29 cellular contexts compared by ENCODE assay signal in the genomic region with DNA sequence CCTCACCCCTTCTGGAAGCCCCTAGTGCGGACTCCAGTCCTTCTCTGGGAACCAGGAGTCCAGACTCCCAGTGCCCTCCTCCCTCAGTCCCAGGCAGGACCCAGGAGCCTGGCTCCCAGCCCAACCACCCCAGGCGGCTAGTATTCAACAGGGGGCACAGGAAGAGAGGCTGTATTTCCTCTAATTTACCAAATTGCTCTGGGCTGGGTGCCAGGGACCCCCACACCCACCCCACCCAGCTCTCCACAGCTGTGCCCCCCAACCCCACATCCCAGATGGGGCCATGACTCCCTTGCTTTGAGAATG. TPM values are rescaled to one million over a fixed set of nuclear protein-coding genes. Genes with fewer than 3 reads are reported as not detected.
DNase-seq lines count a peak whose midpoint lies in the region; FAIRE-seq and TF ChIP-seq lines count a peak whose summit lies in the region.
"Had no signal": no experiment of that assay in that cellular context is flagged by ENCODE, and none has a peak within 500 bp of the region (broad histone marks: within the 10 kb centered on the region; RNA-seq: fewer than 3 reads in every experiment).

No MANE protein-coding gene starts in this region.

- no peaks in the 10 kb centered on the region for H3K27me3 ChIP-seq in A673 (replicated peaks; ENCODE audit: insufficient read depth, low read depth, low read length, poor library complexity)
- peaks cover 37% of the 10 kb centered on the region for H3K27me3 ChIP-seq in keratinocyte (ENCODE audit: control insufficient read depth, extremely low read depth, insufficient read depth, low read length)

- TF ChIP-seq CTCF in A673 (conservative IDR thresholded peaks at IDR 0.05; ENCODE audit: low read depth, low read length) (no peak), Calu3 (IDR thresholded peaks at IDR 0.05; ENCODE audit: unreplicated experiment) (no peak), keratinocyte (optimal IDR thresholded peaks at IDR 0.05 in 1 of 3, IDR thresholded peaks at IDR 0.05 in 1 of 3, conservative IDR thresholded peaks at IDR 0.05 in 1 of 3; ENCODE audit: extremely low read depth in 1 of 3, insufficient read depth in 2 of 3, low read length in 3 of 3) (no peak), GM20000 (IDR thresholded peaks at IDR 0.05; ENCODE audit: extremely low read depth, missing control alignments) (no peak)

- no peaks in the 10 kb centered on the region for H3K79me2 ChIP-seq in keratinocyte (ENCODE audit: control insufficient read depth, insufficient read depth, low read length)
- H3K79me2 ChIP-seq: parathyroid adenoma had no signal

- peaks cover 3% of the 10 kb centered on the region for H3K9me3 Mint-ChIP-seq in Calu3 (ENCODE audit: low read depth, unreplicated experiment)

- CTCF ChIA-PET in A673 (lab: Charles Lee): no interaction called here
- CTCF ChIA-PET in Calu3 (lab: Charles Lee): no interaction called here

- H3K4me1 ChIP-seq in A673 (ENCODE audit: insufficient read depth, low read length, poor library complexity, severe bottlenecking): peaks cover 72% of the 10 kb centered on the region
- H3K4me1 ChIP-seq in keratinocyte (ENCODE audit: control insufficient read depth, extremely low read depth, insufficient read depth, low read length): peaks cover 14% of the 10 kb centered on the region
- H3K4me1 ChIP-seq: parathyroid adenoma had no signal

- H3K4me2 ChIP-seq in keratinocyte (ENCODE audit: control insufficient read depth, extremely low read depth, insufficient read depth, low read depth, low read length): peak overlapping the region; percentile 73

- BruUV-seq in A673 (replicated peaks; lab: Mats Ljungman, UMichigan) (no TSS peak), Calu3 (replicated peaks; lab: Mats Ljungman, UMichigan) (no TSS peak)

- H3K9me3 ChIP-seq in A673 (ENCODE audit: low read depth, low read length, poor library complexity, severe bottlenecking) (no peaks in the 10 kb centered on the region), SK-N-MC (ENCODE audit: low read depth, low read length) (no peaks in the 10 kb centered on the region), keratinocyte (ENCODE audit: control insufficient read depth, low read depth, low read length) (no peaks in the 10 kb centered on the region)
- H3K9me3 ChIP-seq: right atrium auricular region, SJSA1, thoracic aorta had no signal

- H3K9me1 ChIP-seq in keratinocyte (ENCODE audit: control insufficient read depth, extremely low read depth, insufficient read depth, low read length): no peaks in the 10 kb centered on the region

- H3K4me3 Mint-ChIP-seq in Calu3 (ENCODE audit: low read depth, unreplicated experiment): peak overlapping the region; percentile 53

- no peak for FAIRE-seq in keratinocyte (lab: Jason Lieb, UNC)
- FAIRE-seq: RCC 7860 had no signal

- H3K27me3 Mint-ChIP-seq in Calu3 (ENCODE audit: unreplicated experiment): peaks cover 92% of the 10 kb centered on the region

- DNase-seq in A673 (ENCODE audit: low spot score) (peak; percentile 73), Calu3 (no peak), SK-N-MC (ENCODE audit: low read depth, low spot score) (no peak), keratinocyte (ENCODE audit: low read depth, low spot score) (no peak), GM20000 (ENCODE audit: low spot score) (no peak), NK-92 (lab: John Stamatoyannopoulos, UW; ENCODE audit: unreplicated experiment) (no peak), Ammon's horn (ENCODE audit: low spot score) (no peak)
- no peak for DNase-seq in stimulated activated CD4-positive, alpha-beta T cell treated with anti-CD3 and anti-CD28 coated beads, Interleukin-4, amount 100 ng/mL, for 24 hours
- DNase-seq: activated CD4-positive, alpha-beta T cell treated with anti-CD3 and anti-CD28 coated beads for 48 hours; activated naive CD4-positive, alpha-beta T cell treated with anti-CD3 and anti-CD28 coated beads, Interleukin-2, amount 50 U/mL, for 16 hours; activated T-cell treated with anti-CD3 and anti-CD28 coated beads, Interleukin-2, amount 50 U/mL, for 4 hours; central memory CD4-positive, alpha-beta T cell; DMS 273 treated with DMSO at 0.1 percent for 48 hours; dorsolateral prefrontal cortex; HFFc6; NCI-H1105 treated with DMSO at 0.1 percent for 48 hours; NCI-H2107; NCI-H446 treated with DMSO at 0.1 percent for 48 hours; spleen; stimulated activated CD4-positive, alpha-beta T cell treated with anti-CD3 and anti-CD28 coated beads, Interleukin-4, amount 100 ng/mL, for 1 hour; stimulated activated naive CD8-positive, alpha-beta T cell treated with anti-CD3 and anti-CD28 coated beads, Interleukin-15, Interleukin-2, amounts not matched to agents 100 U/mL and 50 U/mL, for 24 hours; T-helper 2 cell had no signal

- intact Hi-C loops in A673 (cut with micrococcal nuclease; ENCODE audit: unreplicated experiment) (loop anchor here (5.0 kb wide), 1 partner anchor 75 kb away; a partner anchor contains a TSS), Calu3 (cut with micrococcal nuclease; ENCODE audit: unreplicated experiment) (no loop called here)

- POLR2A ChIA-PET in A673 (lab: Charles Lee; ENCODE audit: low non-redundant PET): no interaction called here

- H3K36me3 Mint-ChIP-seq in Calu3 (ENCODE audit: insufficient read depth, unreplicated experiment): peaks cover 33% of the 10 kb centered on the region
- H3K36me3 Mint-ChIP-seq: IgD-negative memory B cell had no signal

- H3K4me1 Mint-ChIP-seq in Calu3 (ENCODE audit: low read depth, unreplicated experiment): peaks cover 34% of the 10 kb centered on the region

- H3K36me3 ChIP-seq in A673 (ENCODE audit: insufficient read depth, low read length, poor library complexity, severe bottlenecking) (no peaks in the 10 kb centered on the region), SK-N-MC (ENCODE audit: insufficient read depth, low read length) (no peaks in the 10 kb centered on the region), keratinocyte (ENCODE audit: control insufficient read depth in 2 of 2, extremely low read depth in 1 of 2, insufficient read depth in 2 of 2, low read length in 2 of 2) (no peaks in the 10 kb centered on the region)
- H3K36me3 ChIP-seq: right atrium auricular region, SJSA1, spleen, thoracic aorta had no signal

- no peak overlapping the region for H2AFZ ChIP-seq in keratinocyte (ENCODE audit: control insufficient read depth, low read length)
- H2AFZ ChIP-seq: parathyroid adenoma had no signal

- H3K9ac ChIP-seq in SK-N-MC (ENCODE audit: insufficient read length) (no peak overlapping the region), keratinocyte (ENCODE audit: control insufficient read depth, extremely low read depth, insufficient read depth, low read length) (no peak overlapping the region)
- H3K9ac ChIP-seq: parathyroid adenoma had no signal

- peak overlapping the region; percentile 57 for H3K4me3 ChIP-seq in A673 (ENCODE audit: low read depth, low read length, poor library complexity, severe bottlenecking)
- peak overlapping the region; percentile 66 for H3K4me3 ChIP-seq in SK-N-MC
- no peak overlapping the region for H3K4me3 ChIP-seq in keratinocyte (ENCODE audit: control insufficient read depth in 2 of 3, extremely low read depth in 1 of 3, insufficient read depth in 2 of 3, low read depth in 1 of 3, low read length in 3 of 3)
- H3K4me3 ChIP-seq: right atrium auricular region, SJSA1 had no signal

- H3K27ac ChIP-seq in A673 (ENCODE audit: low read depth, low read length, poor library complexity, severe bottlenecking) (peak overlapping the region; percentile 81), SK-N-MC (no peak overlapping the region), keratinocyte (ENCODE audit: control insufficient read depth, insufficient read depth, low read length) (no peak overlapping the region)
- H3K27ac ChIP-seq: parathyroid adenoma, right atrium auricular region, SJSA1, spleen had no signal

- dilution Hi-C loops in keratinocyte (cut with MboI; ENCODE audit: extremely low pct_ligation_motif_present, low sequenced_read_pairs): no loop called here

- H3K27ac Mint-ChIP-seq in Calu3 (ENCODE audit: unreplicated experiment): peak overlapping the region; percentile 3

- H4K20me1 ChIP-seq in keratinocyte (ENCODE audit: control insufficient read depth, extremely low read depth, insufficient read depth, low read length): no peaks in the 10 kb centered on the region

RNA-seq across cellular contexts. Expression of a gene that starts 3.4 kb away (rescaled TPM):
- 10.4 and 11.4 TPM in 2 replicates for total RNA-seq in A673 (2021)
- 0.15 TPM in 1 of 2 replicates, not detected in the other for total RNA-seq in Calu3 (2022)
- polyA plus RNA-seq in keratinocyte: 0.01 to 0.14 TPM (median 0.04 TPM) in 3 replicates
- 0.14 TPM for polyA plus RNA-seq in keratinocyte (2011; ENCODE audit: low read depth)
- polyA plus RNA-seq in keratinocyte (2011; cell fraction: cytosol; rRNA removed): 0.04 and 0.05 TPM in 2 replicates
- 0.22 and 0.31 TPM in 2 replicates for polyA plus RNA-seq in keratinocyte (2011; cell fraction: nucleus; rRNA removed)
- 0.24 and 0.29 TPM in 2 replicates for polyA plus RNA-seq in keratinocyte (2012; ENCODE audit: low replicate concordance)
- polyA minus RNA-seq in keratinocyte: 0.03 to 0.59 TPM (median 0.13 TPM) in 3 replicates
- not detected for polyA minus RNA-seq in keratinocyte (2011; cell fraction: cytosol; rRNA and poly(A)+ RNA removed)
- 0.21 and 0.23 TPM in 2 replicates for polyA minus RNA-seq in keratinocyte (2011; cell fraction: nucleus; rRNA and poly(A)+ RNA removed)
- polyA plus RNA-seq: IgD-negative memory B cell had no signal

RNA-seq across cellular contexts. Expression of a gene that starts 5.5 kb away (rescaled TPM):
- total RNA-seq in A673 (2021) (197 and 200 TPM in 2 replicates), Calu3 (2022) (185 and 194 TPM in 2 replicates)
- 84.0 to 183 TPM (median 105 TPM) in 3 replicates for polyA plus RNA-seq in keratinocyte
- polyA plus RNA-seq in keratinocyte (2011; ENCODE audit: low read depth): 24.2 TPM
- polyA plus RNA-seq in keratinocyte (2011; cell fraction: cytosol; rRNA removed): 127 and 139 TPM in 2 replicates
- 144 and 154 TPM in 2 replicates for polyA plus RNA-seq in keratinocyte (2011; cell fraction: nucleus; rRNA removed)
- 143 and 191 TPM in 2 replicates for polyA plus RNA-seq in keratinocyte (2012; ENCODE audit: low replicate concordance)
- polyA minus RNA-seq in keratinocyte: 82.0 to 305 TPM (median 87.2 TPM) in 3 replicates
- polyA minus RNA-seq in keratinocyte (2011; cell fraction: cytosol; rRNA and poly(A)+ RNA removed): 83.3 TPM
- polyA minus RNA-seq in keratinocyte (2011; cell fraction: nucleus; rRNA and poly(A)+ RNA removed): 37.5 and 61.5 TPM in 2 replicates

RNA-seq across cellular contexts. Expression of a gene that starts 32.7 kb away (rescaled TPM):
- 0.50 TPM in 1 of 2 replicates, not detected in the other for total RNA-seq in A673 (2021)
- total RNA-seq in Calu3 (2022): not detected in 2 replicates
- polyA plus RNA-seq in keratinocyte: not detected in 3 replicates
- polyA plus RNA-seq in keratinocyte (2011; ENCODE audit: low read depth): not detected
- polyA plus RNA-seq in keratinocyte (2011; cell fraction: cytosol; rRNA removed): not detected in 2 replicates
- polyA plus RNA-seq in keratinocyte (2011; cell fraction: nucleus; rRNA removed): not detected in 2 replicates
- polyA plus RNA-seq in keratinocyte (2012; ENCODE audit: low replicate concordance): not detected in 2 replicates
- not detected in 3 replicates for polyA minus RNA-seq in keratinocyte
- polyA minus RNA-seq in keratinocyte (2011; cell fraction: cytosol; rRNA and poly(A)+ RNA removed): not detected
- not detected in 2 replicates for polyA minus RNA-seq in keratinocyte (2011; cell fraction: nucleus; rRNA and poly(A)+ RNA removed)
- total RNA-seq: activated T-cell treated with anti-CD3 and anti-CD28 coated beads, Interleukin-2, amount 50 U/mL, for 4 hours; HFFc6; right atrium auricular region; SJSA1; spleen; thoracic aorta had no signal
- polyA plus RNA-seq: AG04450, IgD-negative memory B cell had no signal

RNA-seq across cellular contexts. Expression of a gene that starts 33.1 kb away (rescaled TPM):
- 7.5 and 7.9 TPM in 2 replicates for total RNA-seq in A673 (2021)
- total RNA-seq in Calu3 (2022): 10.4 and 14.8 TPM in 2 replicates
- polyA plus RNA-seq in keratinocyte: 2.5 to 2.9 TPM (median 2.7 TPM) in 3 replicates
- 0.89 TPM for polyA plus RNA-seq in keratinocyte (2011; ENCODE audit: low read depth)
- 1.4 and 2.9 TPM in 2 replicates for polyA plus RNA-seq in keratinocyte (2011; cell fraction: cytosol; rRNA removed)
- polyA plus RNA-seq in keratinocyte (2011; cell fraction: nucleus; rRNA removed): 6.9 and 10.9 TPM in 2 replicates
- polyA plus RNA-seq in keratinocyte (2012; ENCODE audit: low replicate concordance): 2.1 and 3.1 TPM in 2 replicates
- 1.7 to 6.5 TPM (median 3.1 TPM) in 3 replicates for polyA minus RNA-seq in keratinocyte
- polyA minus RNA-seq in keratinocyte (2011; cell fraction: cytosol; rRNA and poly(A)+ RNA removed): 5.8 TPM
- 1.4 and 2.3 TPM in 2 replicates for polyA minus RNA-seq in keratinocyte (2011; cell fraction: nucleus; rRNA and poly(A)+ RNA removed)

RNA-seq across cellular contexts. Expression of a gene that starts 49.0 kb away (rescaled TPM):
- total RNA-seq in A673 (2021) (86.4 and 109 TPM in 2 replicates), Calu3 (2022) (75.0 and 76.7 TPM in 2 replicates)
- polyA plus RNA-seq in keratinocyte: 23.0 to 35.4 TPM (median 26.1 TPM) in 3 replicates
- polyA plus RNA-seq in keratinocyte (2011; ENCODE audit: low read depth): 21.8 TPM
- 14.5 and 31.6 TPM in 2 replicates for polyA plus RNA-seq in keratinocyte (2011; cell fraction: cytosol; rRNA removed)
- 25.2 and 31.8 TPM in 2 replicates for polyA plus RNA-seq in keratinocyte (2011; cell fraction: nucleus; rRNA removed)
- 16.4 and 41.0 TPM in 2 replicates for polyA plus RNA-seq in keratinocyte (2012; ENCODE audit: low replicate concordance)
- polyA minus RNA-seq in keratinocyte: 10.7 to 21.8 TPM (median 12.7 TPM) in 3 replicates
- 30.7 TPM for polyA minus RNA-seq in keratinocyte (2011; cell fraction: cytosol; rRNA and poly(A)+ RNA removed)
- polyA minus RNA-seq in keratinocyte (2011; cell fraction: nucleus; rRNA and poly(A)+ RNA removed): 14.8 and 17.2 TPM in 2 replicates

Comparison
In these comparisons a context has a peak if more than half of its experiments do, and no peak if none do; other contexts are left out.
1. H3K4me3 ChIP-seq: peak in A673 (single experiment) and SK-N-MC (single experiment); none in keratinocyte (0 of 3).